ENCODE assay signal across 19 cellular contexts in the genomic region with DNA sequence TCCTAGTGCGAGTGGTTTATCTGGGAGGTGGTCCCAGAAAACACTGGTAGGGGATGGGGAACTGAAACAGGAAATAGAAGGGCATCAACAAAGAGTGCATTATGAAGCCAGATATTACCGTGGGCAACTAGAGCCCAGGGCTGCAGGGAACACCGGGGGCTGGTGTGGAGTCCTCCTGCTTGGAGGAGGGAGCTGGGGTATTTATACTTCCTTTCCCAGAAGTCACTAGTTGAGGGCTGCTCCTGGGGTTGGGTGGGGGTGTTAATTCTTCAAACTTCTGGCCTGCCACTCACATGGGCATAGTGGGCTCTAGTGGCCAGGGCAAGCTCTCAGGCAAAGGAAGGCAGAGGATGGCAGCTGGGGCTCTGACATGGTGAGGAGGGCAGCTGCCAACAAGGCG. TPM values are rescaled to one million over a fixed set of nuclear protein-coding genes. Genes with fewer than 3 reads are reported as not detected.
DNase-seq lines count a peak whose midpoint lies in the region; ATAC-seq lines count a peak whose summit lies in the region.
"Had no signal": no experiment of that assay in that cellular context is flagged by ENCODE, and none has a peak within 500 bp of the region (broad histone marks: within the 10 kb centered on the region; RNA-seq: fewer than 3 reads in every experiment).

No MANE protein-coding gene starts in this region.

- peak overlapping the region; percentile 50 for H3K27ac Mint-ChIP-seq in activated naive CD8-positive, alpha-beta T cell
- H3K27ac Mint-ChIP-seq in activated naive CD8-positive, alpha-beta T cell treated with anti-CD3 and anti-CD28 coated beads for 36 hours: no peak overlapping the region
- peak overlapping the region; percentile 23 to 35 for H3K27ac Mint-ChIP-seq in effector memory CD8-positive, alpha-beta T cell
- H3K27ac Mint-ChIP-seq in stimulated activated effector memory CD8-positive, alpha-beta T cell treated with anti-CD3 and anti-CD28 coated beads, Interleukin-12 subunit alpha, Interleukin-12 subunit beta, amount 100 ng/mL, for 72 hours: peak overlapping the region; percentile 63

- H3K36me3 Mint-ChIP-seq in activated naive CD8-positive, alpha-beta T cell: no peaks in the 10 kb centered on the region
- no peaks in the 10 kb centered on the region for H3K36me3 Mint-ChIP-seq in activated naive CD8-positive, alpha-beta T cell treated with anti-CD3 and anti-CD28 coated beads for 36 hours
- H3K36me3 Mint-ChIP-seq in effector memory CD8-positive, alpha-beta T cell (ENCODE audit: insufficient read depth): no peaks in the 10 kb centered on the region
- H3K36me3 Mint-ChIP-seq in stimulated activated effector memory CD8-positive, alpha-beta T cell treated with anti-CD3 and anti-CD28 coated beads, Interleukin-12 subunit alpha, Interleukin-12 subunit beta, amount 100 ng/mL, for 72 hours: no peaks in the 10 kb centered on the region

- no peak for ATAC-seq in effector memory CD8-positive, alpha-beta T cell (replicated peaks)
- ATAC-seq in stimulated activated effector memory CD8-positive, alpha-beta T cell treated with anti-CD3 and anti-CD28 coated beads, Interleukin-12 subunit alpha, Interleukin-12 subunit beta, amount 100 ng/mL, for 72 hours: no peak
- ATAC-seq: A549, Panc1 had no signal

- H3K27me3 Mint-ChIP-seq in activated naive CD8-positive, alpha-beta T cell: no peaks in the 10 kb centered on the region
- H3K27me3 Mint-ChIP-seq in activated naive CD8-positive, alpha-beta T cell treated with anti-CD3 and anti-CD28 coated beads for 36 hours: no peaks in the 10 kb centered on the region
- H3K27me3 Mint-ChIP-seq in effector memory CD8-positive, alpha-beta T cell: no peaks in the 10 kb centered on the region

- H3K4me3 Mint-ChIP-seq in activated naive CD8-positive, alpha-beta T cell: no peak overlapping the region
- no peak overlapping the region for H3K4me3 Mint-ChIP-seq in activated naive CD8-positive, alpha-beta T cell treated with anti-CD3 and anti-CD28 coated beads for 36 hours
- no peak overlapping the region for H3K4me3 Mint-ChIP-seq in effector memory CD8-positive, alpha-beta T cell
- H3K4me3 Mint-ChIP-seq in stimulated activated effector memory CD8-positive, alpha-beta T cell treated with anti-CD3 and anti-CD28 coated beads, Interleukin-12 subunit alpha, Interleukin-12 subunit beta, amount 100 ng/mL, for 72 hours: no peak overlapping the region

- DNase-seq in activated naive CD8-positive, alpha-beta T cell treated with anti-CD3 and anti-CD28 coated beads for 36 hours: no peak
- no peak for DNase-seq in effector memory CD8-positive, alpha-beta T cell
- no peak for DNase-seq in stimulated activated effector memory CD8-positive, alpha-beta T cell treated with anti-CD3 and anti-CD28 coated beads, Interleukin-12 subunit alpha, Interleukin-12 subunit beta, amount 100 ng/mL, for 72 hours (ENCODE audit: low spot score in 2 of 2)
- DNase-seq in NCI-H1048 (lab: John Stamatoyannopoulos, UW): no peak
- DNase-seq in NCI-H1105 treated with DMSO at 0.1 percent for 48 hours (lab: John Stamatoyannopoulos, UW): no peak
- no peak for DNase-seq in amygdala (lab: John Stamatoyannopoulos, UW)
- DNase-seq: DMS79 treated with DMSO at 0.1 percent for 48 hours, HCEC 1CT, NCI-H1417, NCI-H187, NCI-H2227 treated with DMSO at 0.1 percent for 48 hours, NCI-H510A treated with DMSO at 0.1 percent for 48 hours, NCI-H82 had no signal

- H3K9me3 Mint-ChIP-seq in activated naive CD8-positive, alpha-beta T cell (ENCODE audit: low read depth): no peaks in the 10 kb centered on the region
- no peaks in the 10 kb centered on the region for H3K9me3 Mint-ChIP-seq in activated naive CD8-positive, alpha-beta T cell treated with anti-CD3 and anti-CD28 coated beads for 36 hours
- H3K9me3 Mint-ChIP-seq in effector memory CD8-positive, alpha-beta T cell: no peaks in the 10 kb centered on the region
- H3K9me3 Mint-ChIP-seq in stimulated activated effector memory CD8-positive, alpha-beta T cell treated with anti-CD3 and anti-CD28 coated beads, Interleukin-12 subunit alpha, Interleukin-12 subunit beta, amount 100 ng/mL, for 72 hours: no peaks in the 10 kb centered on the region

- H3K4me1 Mint-ChIP-seq in activated naive CD8-positive, alpha-beta T cell (ENCODE audit: low read depth): peaks cover 23% of the 10 kb centered on the region
- H3K4me1 Mint-ChIP-seq in activated naive CD8-positive, alpha-beta T cell treated with anti-CD3 and anti-CD28 coated beads for 36 hours: peaks cover 14% of the 10 kb centered on the region
- no peaks in the 10 kb centered on the region for H3K4me1 Mint-ChIP-seq in effector memory CD8-positive, alpha-beta T cell (ENCODE audit: low read depth in 2 of 2)
- H3K4me1 Mint-ChIP-seq in stimulated activated effector memory CD8-positive, alpha-beta T cell treated with anti-CD3 and anti-CD28 coated beads, Interleukin-12 subunit alpha, Interleukin-12 subunit beta, amount 100 ng/mL, for 72 hours: peaks cover 12% of the 10 kb centered on the region

- no peaks in the 10 kb centered on the region for H3K36me3 ChIP-seq in KOPT-K1 (ENCODE audit: insufficient read depth, low read length)
- H3K36me3 ChIP-seq: SJSA1 had no signal

- H3K9me3 ChIP-seq in KOPT-K1 (ENCODE audit: insufficient read depth, low read length, poor library complexity, severe bottlenecking): no peaks in the 10 kb centered on the region
- H3K9me3 ChIP-seq: A549, SJSA1 had no signal

- peak overlapping the region; percentile 41 for H3K27ac ChIP-seq in KOPT-K1 (ENCODE audit: low read depth, low read length, poor library complexity, severe bottlenecking)
- H3K27ac ChIP-seq: A549, C4-2B, SJSA1 had no signal

RNA-seq across cellular contexts. Expression of a gene that starts 14.7 kb away (rescaled TPM):
- 100 to 1,000 TPM; 159 to 175 TPM for total RNA-seq in activated naive CD8-positive, alpha-beta T cell treated with anti-CD3 and anti-CD28 coated beads for 36 hours

RNA-seq across cellular contexts. Expression of a gene that starts 25.0 kb away (rescaled TPM):
- 10 to 100 TPM; 24.4 to 26.3 TPM for total RNA-seq in activated naive CD8-positive, alpha-beta T cell treated with anti-CD3 and anti-CD28 coated beads for 36 hours

RNA-seq across cellular contexts. Expression of a gene that starts 48.8 kb away (rescaled TPM):
- total RNA-seq in activated naive CD8-positive, alpha-beta T cell treated with anti-CD3 and anti-CD28 coated beads for 36 hours: 10 to 100 TPM; 65.6 to 74.4 TPM
